ENCODE assay signal across 20 cellular contexts in the genomic region with DNA sequence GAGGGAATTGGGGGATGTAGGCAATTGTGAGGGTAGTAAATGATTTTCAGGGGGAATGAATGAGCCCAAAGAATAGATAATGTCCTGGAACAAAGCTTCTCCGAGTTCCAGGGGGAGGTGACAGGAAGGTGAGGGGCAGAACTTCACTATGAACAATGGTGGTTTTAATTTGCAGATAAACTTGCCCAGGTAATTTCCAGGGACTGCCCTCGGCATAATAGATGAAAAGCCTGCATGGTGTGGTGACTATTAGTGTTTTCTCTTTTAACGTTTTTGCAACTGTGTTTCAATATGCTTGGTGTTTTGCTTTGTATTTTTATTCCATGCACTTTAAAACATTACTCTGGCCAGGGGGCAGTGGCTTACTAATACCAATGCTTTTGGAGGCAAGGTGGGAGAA.
DNase-seq lines count a peak whose midpoint lies in the region; ATAC-seq and TF ChIP-seq lines count a peak whose summit lies in the region.
"Had no signal": no experiment of that assay in that cellular context is flagged by ENCODE, and none has a peak within 500 bp of the region (broad histone marks: within the 10 kb centered on the region; RNA-seq: fewer than 3 reads in every experiment).

No MANE protein-coding gene starts in this region.

- H3K4me1 ChIP-seq in testis = peaks cover 10% of the 10 kb centered on the region
- H3K4me1 ChIP-seq: A549 had no signal

- no peak for TF ChIP-seq POLR2A in testis (IDR thresholded peaks at IDR 0.05)

- H3K27ac Mint-ChIP-seq in activated T-cell treated with anti-CD3 and anti-CD28 coated beads, Interleukin-2, amount 50 U/mL, for 72 hours = peak overlapping the region; percentile 0
- H3K27ac Mint-ChIP-seq in HFFc6 (peak overlapping the region; percentile 39; the same call in 1 of the 2 replicates), WTC11 (peak overlapping the region; percentile 63)

- H3K27me3 Mint-ChIP-seq in activated T-cell treated with anti-CD3 and anti-CD28 coated beads, Interleukin-2, amount 50 U/mL, for 72 hours (ENCODE audit: low read depth) = no peaks in the 10 kb centered on the region
- H3K27me3 Mint-ChIP-seq in HFFc6 (ENCODE audit: insufficient read depth) = peaks cover 2% of the 10 kb centered on the region; the same call in 1 of the 2 replicates
- H3K27me3 Mint-ChIP-seq in WTC11 (ENCODE audit: low read depth) = peaks cover 4% of the 10 kb centered on the region; the same call in 1 of the 2 replicates

- H3K36me3 ChIP-seq in testis (ENCODE audit: low read depth, missing control alignments) = no peaks in the 10 kb centered on the region

- no peak overlapping the region for H3K4me3 ChIP-seq in testis
- H3K4me3 ChIP-seq: A549 had no signal

- POLR2A ChIA-PET in WTC11 (lab: Charles Lee) = no interaction called here

- H3K4me1 Mint-ChIP-seq in activated T-cell treated with anti-CD3 and anti-CD28 coated beads, Interleukin-2, amount 50 U/mL, for 72 hours (ENCODE audit: low read depth) = peaks cover 32% of the 10 kb centered on the region
- H3K4me1 Mint-ChIP-seq in HFFc6 (ENCODE audit: low read depth) (peaks cover 58% of the 10 kb centered on the region), WTC11 (peaks cover 23% of the 10 kb centered on the region)

- TF ChIP-seq CTCF in HFFc6 (IDR thresholded peaks at IDR 0.05) (no peak), WTC11 (IDR thresholded peaks at IDR 0.05) (no peak), testis (IDR thresholded peaks at IDR 0.05) (no peak)

- WGBS in testis, 2 donors = 51 to 52% methylated on average over 3 of the region's 3 CpGs

- peaks cover 2 to 6% of the 10 kb centered on the region in 2 donors for H3K9me3 Mint-ChIP-seq in activated T-cell treated with anti-CD3 and anti-CD28 coated beads, Interleukin-2, amount 50 U/mL, for 72 hours
- H3K9me3 Mint-ChIP-seq in HFFc6 (peaks cover 2% of the 10 kb centered on the region), WTC11 (peaks cover 13% of the 10 kb centered on the region)
- H3K9me3 Mint-ChIP-seq: H9 had no signal

- CTCF ChIA-PET in WTC11 (lab: Charles Lee) = interaction anchor here (1.6 kb wide), 1 partner anchor 468 kb away, joined by 3 read pairs; no protein-coding TSS in a partner anchor

- no peaks in the 10 kb centered on the region for H3K27me3 ChIP-seq in testis

- intact Hi-C loops in testis (cut with DNase I; ENCODE audit: low total_unique reads) = no loop called here

- peaks cover 6 to 7% of the 10 kb centered on the region in 2 donors for H3K36me3 Mint-ChIP-seq in activated T-cell treated with anti-CD3 and anti-CD28 coated beads, Interleukin-2, amount 50 U/mL, for 72 hours (ENCODE audit: insufficient read depth in 2 of 2)
- peaks cover 34% of the 10 kb centered on the region for H3K36me3 Mint-ChIP-seq in HFFc6 (ENCODE audit: low read depth)
- 0 out of 2 replicates have a peak, but pooled peaks cover 6% of the 10 kb centered on the region for H3K36me3 Mint-ChIP-seq in WTC11

- DNase-seq in activated T-cell treated with anti-CD3 and anti-CD28 coated beads, Interleukin-2, amount 50 U/mL, for 72 hours = no peak
- DNase-seq in activated T-cell treated with anti-CD3 and anti-CD28 coated beads, Interleukin-2, amount 50 U/mL, for 48 hours = no peak
- DNase-seq in HFFc6 (no peak), WTC11 (ENCODE audit: low spot score) (no peak), testis (peak; percentile 28), 8988T (no peak)
- no peak for DNase-seq in NK-92 treated with Interleukin-12 subunit alpha and Interleukin-12 subunit beta, amount 100 ng/mL, for 24 hours (lab: John Stamatoyannopoulos, UW)
- DNase-seq: DMS79, GDM1, H9, NCI-H1930, NCI-H2171, NCI-H446 treated with DMSO at 0.1 percent for 48 hours, NCI-H774, SHP77 had no signal

- no peak overlapping the region for H3K27ac ChIP-seq in testis
- H3K27ac ChIP-seq: A549, C4-2B, KMS-11 had no signal

- no peak for ATAC-seq in activated T-cell treated with anti-CD3 and anti-CD28 coated beads, Interleukin-2, amount 50 U/mL, for 72 hours (replicated peaks in 1 of 2)
- ATAC-seq in WTC11 (no peak), HG03342 (IDR thresholded peaks at IDR 0.05; ENCODE audit: unreplicated experiment) (no peak)
- ATAC-seq: A549, HepG2 had no signal

- H3K9me3 ChIP-seq in testis = no peaks in the 10 kb centered on the region
- H3K9me3 ChIP-seq: A549 had no signal

- no peak overlapping the region for H3K4me3 Mint-ChIP-seq in activated T-cell treated with anti-CD3 and anti-CD28 coated beads, Interleukin-2, amount 50 U/mL, for 72 hours
- H3K4me3 Mint-ChIP-seq in HFFc6 (no peak overlapping the region), WTC11 (no peak overlapping the region)
- H3K4me3 Mint-ChIP-seq: H9 had no signal

TF ChIP-seq in WTC11, 78 proteins besides CTCF, POLR2A, EP300 and RAD21:
- no peak for TF ChIP-seq TCF7 (CRISPR knock-in tag; IDR thresholded peaks at IDR 0.05; ENCODE audit: low read depth)
- no peak for TF ChIP-seq MXD4 (CRISPR knock-in tag; IDR thresholded peaks at IDR 0.05; ENCODE audit: borderline replicate concordance)
- TF ChIP-seq CREB1 (CRISPR knock-in tag; IDR thresholded peaks at IDR 0.05) = no peak
- no peak for TF ChIP-seq RORB (CRISPR knock-in tag; IDR thresholded peaks at IDR 0.05)
- no peak for TF ChIP-seq NFYB (CRISPR knock-in tag; conservative IDR thresholded peaks at IDR 0.05; ENCODE audit: low read depth)
- TF ChIP-seq ERG (CRISPR knock-in tag; IDR thresholded peaks at IDR 0.05) = no peak
- no peak for TF ChIP-seq FOXK1 (CRISPR knock-in tag; IDR thresholded peaks at IDR 0.05)
- TF ChIP-seq ZNF671 (CRISPR knock-in tag; IDR thresholded peaks at IDR 0.05) = no peak

Comparison
In these comparisons a context has a peak if more than half of its experiments do, and no peak if none do; other contexts are left out.
1. H3K27ac Mint-ChIP-seq: peak in every context shown above with its lines; median percentile 63 in WTC11; 39 in HFFc6; 0 in activated T-cell treated with anti-CD3 and anti-CD28 coated beads, Interleukin-2, amount 50 U/mL, for 72 hours.